In genomic region chr15:78460737-78461136, GRCh38 we compare ENCODE assay signal across 18 cellular contexts. TPM values are rescaled to one million over a fixed set of nuclear protein-coding genes. Genes with fewer than 3 reads are reported as not detected.
A peak's percentile ranks its signal among the peaks of the same experiment; 100 is the strongest.
DNase-seq lines count a peak whose midpoint lies in the region; ATAC-seq and TF ChIP-seq lines count a peak whose summit lies in the region.
"Had no signal": no experiment of that assay in that cellular context is flagged by ENCODE, and none has a peak within 500 bp of the region (broad histone marks: within the 10 kb centered on the region; RNA-seq: fewer than 3 reads in every experiment).

No MANE protein-coding gene starts in this region.

- 81 to 88% methylated on average over 4 of the region's 4 CpGs for WGBS in body of pancreas, 2 donors

- no peak overlapping the region for H3K27ac ChIP-seq in CD4-positive, alpha-beta T cell (ENCODE audit: low read depth, low read length)
- H3K27ac ChIP-seq in HUES48 (ENCODE audit: low read depth, low read length) (peak overlapping the region; percentile 37), neural progenitor cell (no peak overlapping the region), body of pancreas (no peak overlapping the region)
- H3K27ac ChIP-seq: BLaER1 treated with 17β-estradiol and CSF1 and Interleukin-3, amounts not matched to agents 10 nM and 100 nM; KMS-11; ovary; thoracic aorta had no signal

- H3K4me2 ChIP-seq in neural progenitor cell, result no peak overlapping the region
- H3K4me2 ChIP-seq: KMS-11 had no signal

- H3K27me3 Mint-ChIP-seq in CD4-positive, alpha-beta T cell, result no peaks in the 10 kb centered on the region
- no peaks in the 10 kb centered on the region for H3K27me3 Mint-ChIP-seq in activated naive CD8-positive, alpha-beta T cell treated with anti-CD3 and anti-CD28 coated beads, Interleukin-2, amount 50 U/mL, for 24 hours
- H3K27me3 Mint-ChIP-seq in neural progenitor cell (ENCODE audit: insufficient read depth, low read depth), result no peaks in the 10 kb centered on the region

- H3K79me2 ChIP-seq in neural progenitor cell (ENCODE audit: low read depth), result peaks cover 81% of the 10 kb centered on the region

- H2AFZ ChIP-seq in neural progenitor cell (replicated peaks), result no peak overlapping the region

- POLR2A ChIA-PET in CD4-positive, alpha-beta T cell (lab: Charles Lee), result interaction anchor here (0.7 to 3.7 kb wide), 5 partner anchors 8 to 194 kb away, joined by 3 to 22 read pairs (median 4); partner anchors contain the start of gene IREB2

- H3K9me3 Mint-ChIP-seq in CD4-positive, alpha-beta T cell, result no peaks in the 10 kb centered on the region
- no peaks in the 10 kb centered on the region for H3K9me3 Mint-ChIP-seq in activated naive CD8-positive, alpha-beta T cell treated with anti-CD3 and anti-CD28 coated beads, Interleukin-2, amount 50 U/mL, for 24 hours
- no peaks in the 10 kb centered on the region for H3K9me3 Mint-ChIP-seq in neural progenitor cell

- peaks cover 52% of the 10 kb centered on the region for H3K36me3 Mint-ChIP-seq in CD4-positive, alpha-beta T cell (ENCODE audit: low read depth)
- peaks cover 40% of the 10 kb centered on the region for H3K36me3 Mint-ChIP-seq in activated naive CD8-positive, alpha-beta T cell treated with anti-CD3 and anti-CD28 coated beads, Interleukin-2, amount 50 U/mL, for 24 hours (ENCODE audit: low read depth)
- peaks cover 10% of the 10 kb centered on the region for H3K36me3 Mint-ChIP-seq in neural progenitor cell

- TF ChIP-seq POLR2A in body of pancreas (IDR thresholded peaks at IDR 0.05), result no peak

- peaks cover 72% of the 10 kb centered on the region for H4K20me1 ChIP-seq in neural progenitor cell (ENCODE audit: low read depth)

- H3K4me1 ChIP-seq in HUES48 (ENCODE audit: control insufficient read depth, insufficient read depth, low read length), result peaks cover 26% of the 10 kb centered on the region
- no peaks in the 10 kb centered on the region for H3K4me1 ChIP-seq in neural progenitor cell
- peaks cover 21% of the 10 kb centered on the region for H3K4me1 ChIP-seq in body of pancreas

- H3K4me3 ChIP-seq in HUES48 (ENCODE audit: low read depth, low read length) (no peak overlapping the region), neural progenitor cell (no peak overlapping the region), body of pancreas (no peak overlapping the region)
- H3K4me3 ChIP-seq: BLaER1 treated with 17β-estradiol and CSF1 and Interleukin-3, amounts not matched to agents 10 nM and 100 nM; ovary; thoracic aorta had no signal

- CTCF ChIA-PET in CD4-positive, alpha-beta T cell (lab: Charles Lee), result no interaction called here

- no peak overlapping the region for H3K4me3 Mint-ChIP-seq in CD4-positive, alpha-beta T cell
- no peak overlapping the region for H3K4me3 Mint-ChIP-seq in activated naive CD8-positive, alpha-beta T cell treated with anti-CD3 and anti-CD28 coated beads, Interleukin-2, amount 50 U/mL, for 24 hours
- H3K4me3 Mint-ChIP-seq in neural progenitor cell, result no peak overlapping the region

- intact Hi-C loops in CD4-positive, alpha-beta T cell (cut with DNase I, micrococcal nuclease), result no loop called here
- intact Hi-C loops in body of pancreas (cut with DNase I), result no loop called here

- no peaks in the 10 kb centered on the region for H3K9me3 ChIP-seq in CD4-positive, alpha-beta T cell (ENCODE audit: control insufficient read depth, low read length)
- no peaks in the 10 kb centered on the region for H3K9me3 ChIP-seq in HUES48 (ENCODE audit: control insufficient read depth, insufficient read depth, low read length)
- H3K9me3 ChIP-seq in neural progenitor cell (ENCODE audit: low read depth), result no peaks in the 10 kb centered on the region
- H3K9me3 ChIP-seq in body of pancreas, result no peaks in the 10 kb centered on the region
- H3K9me3 ChIP-seq: BLaER1 treated with 17β-estradiol and CSF1 and Interleukin-3, amounts not matched to agents 10 nM and 100 nM; ovary; thoracic aorta had no signal

- H3K27ac Mint-ChIP-seq in CD4-positive, alpha-beta T cell, result peak overlapping the region; percentile 79
- peak overlapping the region; percentile 43 for H3K27ac Mint-ChIP-seq in activated naive CD8-positive, alpha-beta T cell treated with anti-CD3 and anti-CD28 coated beads, Interleukin-2, amount 50 U/mL, for 24 hours
- H3K27ac Mint-ChIP-seq in neural progenitor cell, result no peak overlapping the region

- peaks cover 69% of the 10 kb centered on the region for H3K4me1 Mint-ChIP-seq in CD4-positive, alpha-beta T cell (ENCODE audit: low read depth)
- H3K4me1 Mint-ChIP-seq in activated naive CD8-positive, alpha-beta T cell treated with anti-CD3 and anti-CD28 coated beads, Interleukin-2, amount 50 U/mL, for 24 hours, result peaks cover 48% of the 10 kb centered on the region
- no peaks in the 10 kb centered on the region for H3K4me1 Mint-ChIP-seq in neural progenitor cell

- no peaks in the 10 kb centered on the region for H3K27me3 ChIP-seq in CD4-positive, alpha-beta T cell (ENCODE audit: control insufficient read depth, insufficient read depth, low read length)
- H3K27me3 ChIP-seq in HUES48 (ENCODE audit: control insufficient read depth, insufficient read depth, low read length) (no peaks in the 10 kb centered on the region), neural progenitor cell (no peaks in the 10 kb centered on the region), body of pancreas (no peaks in the 10 kb centered on the region)
- H3K27me3 ChIP-seq: BLaER1 treated with 17β-estradiol and CSF1 and Interleukin-3, amounts not matched to agents 10 nM and 100 nM; ovary had no signal

- H3F3A ChIP-seq in neural progenitor cell (ENCODE audit: low read depth), result no peaks in the 10 kb centered on the region

- no peak for TF ChIP-seq CTCF in CD4-positive, alpha-beta T cell (IDR thresholded peaks at IDR 0.05)
- no peak for TF ChIP-seq CTCF in neural progenitor cell (IDR thresholded peaks at IDR 0.05)
- no peak for TF ChIP-seq CTCF in body of pancreas (IDR thresholded peaks at IDR 0.05)

- no peak for DNase-seq in CD4-positive, alpha-beta T cell
- DNase-seq in activated naive CD8-positive, alpha-beta T cell treated with anti-CD3 and anti-CD28 coated beads, Interleukin-2, amount 50 U/mL, for 24 hours, result no peak
- DNase-seq in neural progenitor cell (ENCODE audit: low spot score) (no peak), body of pancreas (no peak)
- DNase-seq: DMS79 treated with DMSO at 0.1 percent for 48 hours; hypothalamus; kidney glomerular epithelial cell; NCI-H1436; NCI-H345; ovary; stimulated activated CD4-positive, alpha-beta T cell treated with anti-CD3 and anti-CD28 coated beads, Interleukin-4, amount 100 ng/mL, for 24 hours; stimulated activated CD8-positive, alpha-beta memory T cell treated with anti-CD3 and anti-CD28 coated beads, Interleukin-4, amount 100 ng/mL, for 48 hours had no signal

- no peak for ATAC-seq in CD4-positive, alpha-beta T cell (ENCODE audit: poor library complexity)
- no peak for ATAC-seq in activated naive CD8-positive, alpha-beta T cell treated with anti-CD3 and anti-CD28 coated beads, Interleukin-2, amount 50 U/mL, for 24 hours
- ATAC-seq in GM21447 (IDR thresholded peaks at IDR 0.05; ENCODE audit: unreplicated experiment) (no peak), body of pancreas (no peak), GM21717 (IDR thresholded peaks at IDR 0.05; ENCODE audit: unreplicated experiment) (no peak)

- H3K36me3 ChIP-seq in HUES48 (ENCODE audit: control insufficient read depth, insufficient read depth, low read length) (peaks cover 33% of the 10 kb centered on the region), neural progenitor cell (peaks cover 21% of the 10 kb centered on the region), body of pancreas (replicated peaks in 1 of 2; ENCODE audit: insufficient read depth in 1 of 2, low read depth in 2 of 2) (peaks cover 2 to 4% of the 10 kb centered on the region in 2 donors)
- H3K36me3 ChIP-seq: ovary, thoracic aorta had no signal

- H3K9ac ChIP-seq in HUES48 (ENCODE audit: low read depth, low read length) (no peak overlapping the region), neural progenitor cell (peak overlapping the region; percentile 12)
- H3K9ac ChIP-seq: KMS-11 had no signal

RNA-seq across cellular contexts. Expression of gene IREB2, which starts 22.7 kb away (rescaled TPM):
- total RNA-seq in CD4-positive, alpha-beta T cell, result 10 to 100 TPM; 84.3 to 89.0 TPM
- 55.7 and 87.7 TPM in 2 replicates for total RNA-seq in neural progenitor cell (ENCODE audit: low replicate concordance)
- 10 to 100 TPM; 16.2 to 31.9 TPM for total RNA-seq in body of pancreas

RNA-seq across cellular contexts. Expression of gene HYKK, which starts 46.6 kb away (rescaled TPM):
- total RNA-seq in CD4-positive, alpha-beta T cell, result 1 to 10 TPM; 1.8 to 2.3 TPM
- total RNA-seq in neural progenitor cell (ENCODE audit: low replicate concordance), result 2.0 and 10.2 TPM in 2 replicates
- total RNA-seq in body of pancreas, result 1 to 10 TPM; 2.6 to 8.3 TPM
